Comparison of ENCODE assay signal across 5 cellular contexts in genomic region chr11:125233116-125233515, GRCh38.
"Had no signal": no experiment of that assay in that cellular context is flagged by ENCODE, and none has a peak within 500 bp of the region (broad histone marks: within the 10 kb centered on the region; RNA-seq: fewer than 3 reads in every experiment).

No MANE protein-coding gene starts in this region.

- H3K4me3 ChIP-seq: GM23338, K562 had no signal

- H2AFZ ChIP-seq: GM23338 had no signal

- H3K4me2 ChIP-seq: GM23338 had no signal

- ATAC-seq: K562 had no signal

- DNase-seq: H9, HCEC 1CT, IMR-90 had no signal
